ENCODE assay signal across 17 cellular contexts in the genomic region with DNA sequence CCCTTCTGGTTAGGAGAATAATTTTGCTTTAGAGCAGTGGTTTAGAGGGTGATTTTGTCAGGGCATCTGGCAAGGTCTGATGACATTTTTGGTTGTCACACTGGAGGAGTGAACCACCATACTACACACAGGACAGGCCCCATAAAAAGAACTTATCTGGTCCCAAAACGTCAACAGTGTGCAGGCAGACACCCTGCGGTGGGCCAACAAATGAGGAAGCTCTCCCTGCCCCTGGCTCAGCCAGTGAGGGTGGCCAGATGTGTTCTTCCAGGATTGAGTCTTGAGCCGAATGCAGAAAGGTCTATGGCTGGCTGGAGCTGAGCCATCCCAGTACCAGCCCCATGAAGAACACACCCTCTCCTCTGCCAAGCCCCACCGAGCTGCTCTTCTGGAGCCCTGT.
DNase-seq lines count a peak whose midpoint lies in the region; ATAC-seq and TF ChIP-seq lines count a peak whose summit lies in the region.
"Had no signal": no experiment of that assay in that cellular context is flagged by ENCODE, and none has a peak within 500 bp of the region (broad histone marks: within the 10 kb centered on the region; RNA-seq: fewer than 3 reads in every experiment).

No MANE protein-coding gene starts in this region.

- H3K4me1 ChIP-seq in IMR-90 (ENCODE audit: control insufficient read depth, insufficient read depth, low read length) (no peaks in the 10 kb centered on the region), esophagus squamous epithelium (peaks cover 4 to 98% (median 25%) of the 10 kb centered on the region in 3 donors), prostate gland (replicated peaks) (peaks cover 6% of the 10 kb centered on the region), psoas muscle (no peaks in the 10 kb centered on the region)
- H3K4me1 ChIP-seq: SJSA1 had no signal

- POLR2A ChIA-PET in IMR-90 (lab: Charles Lee; ENCODE audit: unreplicated experiment): no interaction called here

- CTCF ChIA-PET in IMR-90 (lab: Yijun Ruan, JAX): no interaction called here

- no peak overlapping the region for H2AK5ac ChIP-seq in IMR-90 (ENCODE audit: low read depth, low read length)

- H3K36me3 ChIP-seq in IMR-90 (ENCODE audit: control insufficient read depth, insufficient read depth, low read length) (0 out of 2 replicates have a peak, but pooled peaks cover 6% of the 10 kb centered on the region), esophagus squamous epithelium (no peaks in the 10 kb centered on the region), prostate gland (no peaks in the 10 kb centered on the region), psoas muscle (ENCODE audit: insufficient read depth in 1 of 2, low read depth in 1 of 2) (no peaks in the 10 kb centered on the region), MG63 (no peaks in the 10 kb centered on the region)
- H3K36me3 ChIP-seq: SJSA1 had no signal

- H3K14ac ChIP-seq in IMR-90 (replicated peaks; ENCODE audit: low read depth, low read length): no peak overlapping the region

- no TSS peak for BruUV-seq in IMR-90 (replicated peaks; lab: Mats Ljungman, UMichigan)

- in situ Hi-C loops in IMR-90 (cut with MboI; ENCODE audit: low sequenced_read_pairs): no loop called here

- no peak overlapping the region; the same call in 1 of the 2 replicates for H3K23ac ChIP-seq in IMR-90 (ENCODE audit: low read depth, low read length)

- no peak overlapping the region for H3K56ac ChIP-seq in IMR-90 (ENCODE audit: extremely low read depth, insufficient read depth, low read length)

- peaks cover 8% of the 10 kb centered on the region for H3K9me1 ChIP-seq in IMR-90 (ENCODE audit: insufficient read depth, low read length)

- H2BK15ac ChIP-seq in IMR-90 (ENCODE audit: low read depth, low read length): no peak overlapping the region

- intact Hi-C loops in IMR-90 (cut with micrococcal nuclease): no loop called here
- intact Hi-C loops in esophagus squamous epithelium (cut with DNase I): no loop called here
- intact Hi-C loops in prostate gland (cut with DNase I): no loop called here
- intact Hi-C loops in psoas muscle (cut with DNase I): loop anchor here in 1 of 2 donors (5.0 kb wide), 1 partner anchor 72 kb away; no protein-coding TSS in a partner anchor

- H2BK5ac ChIP-seq in IMR-90 (ENCODE audit: low read depth, low read length, poor library complexity, severe bottlenecking): no peak overlapping the region

- peak overlapping the region; percentile 63 for H2BK120ac ChIP-seq in IMR-90 (ENCODE audit: low read depth, low read length)

- 80% methylated on average over 2 of the region's 4 CpGs; no CpG with 5 or more reads in 1 of the 2 experiments for WGBS in IMR-90 (ENCODE audit: extremely low coverage in 2 of 2, insufficient read length in 1 of 2), 2 experiments
- 18 to 46% methylated on average over 2 to 4 of the region's 4 CpGs for WGBS in esophagus squamous epithelium, 2 donors
- WGBS in prostate gland: 71% methylated on average over 4 of the region's 4 CpGs
- 75 to 91% (median 82%) methylated on average over 4 of the region's 4 CpGs for WGBS in psoas muscle, 3 donors

- no peak overlapping the region for H3K27ac ChIP-seq in IMR-90 (ENCODE audit: insufficient read depth, low read length)
- peak overlapping the region; percentile 47 to 92 (median 74) for H3K27ac ChIP-seq in esophagus squamous epithelium
- H3K27ac ChIP-seq in prostate gland: peak overlapping the region; percentile 21 to 55
- H3K27ac ChIP-seq in psoas muscle: no peak overlapping the region
- H3K27ac ChIP-seq: SJSA1 had no signal

- no peak overlapping the region for H3K9ac ChIP-seq in IMR-90 (ENCODE audit: low read depth, low read length)

- TF ChIP-seq POLR2A in IMR-90 (IDR thresholded peaks at IDR 0.05; ENCODE audit: low read depth, low read length) (no peak), esophagus squamous epithelium (IDR thresholded peaks at IDR 0.05) (no peak), prostate gland (IDR thresholded peaks at IDR 0.05) (no peak)

- no peak overlapping the region for H3K4ac ChIP-seq in IMR-90 (ENCODE audit: low read depth, low read length)

- H3K9me3 ChIP-seq in IMR-90 (ENCODE audit: control insufficient read depth, insufficient read depth, low read length): no peaks in the 10 kb centered on the region
- no peaks in the 10 kb centered on the region for H3K9me3 ChIP-seq in esophagus squamous epithelium
- H3K9me3 ChIP-seq in prostate gland: no peaks in the 10 kb centered on the region
- no peaks in the 10 kb centered on the region for H3K9me3 ChIP-seq in psoas muscle
- no peaks in the 10 kb centered on the region for H3K9me3 ChIP-seq in MG63
- H3K9me3 ChIP-seq: SJSA1 had no signal

- no peak for TF ChIP-seq RAD21 in IMR-90 (IDR thresholded peaks at IDR 0.05; ENCODE audit: low read length)

- ATAC-seq in IMR-90 (ENCODE audit: low read depth): no peak
- ATAC-seq in psoas muscle: no peak
- ATAC-seq: PC-3 had no signal

- peak overlapping the region; percentile 29 for H2AFZ ChIP-seq in IMR-90 (replicated peaks; ENCODE audit: low read length, poor library complexity)

- peak overlapping the region; percentile 33; the same call in 1 of the 2 replicates for H3K18ac ChIP-seq in IMR-90 (ENCODE audit: low read depth, low read length)

- H2AK9ac ChIP-seq in IMR-90 (replicated peaks; ENCODE audit: low read depth, low read length, poor library complexity): no peak overlapping the region

- H3K4me3 ChIP-seq in IMR-90 (ENCODE audit: insufficient read depth, low read depth, low read length): no peak overlapping the region
- no peak overlapping the region for H3K4me3 ChIP-seq in esophagus squamous epithelium
- H3K4me3 ChIP-seq in prostate gland: no peak overlapping the region
- no peak overlapping the region for H3K4me3 ChIP-seq in psoas muscle
- no peak overlapping the region for H3K4me3 ChIP-seq in MG63
- H3K4me3 ChIP-seq: SJSA1 had no signal

- no peak for TF ChIP-seq CTCF in IMR-90 (conservative IDR thresholded peaks at IDR 0.05; ENCODE audit: low read depth, low read length)
- TF ChIP-seq CTCF in esophagus squamous epithelium (IDR thresholded peaks at IDR 0.05): no peak
- TF ChIP-seq CTCF in prostate gland (IDR thresholded peaks at IDR 0.05): no peak
- TF ChIP-seq CTCF in psoas muscle (IDR thresholded peaks at IDR 0.05): no peak

- peak; percentile 45 for DNase-seq in NCI-H1092 treated with DMSO at 0.1 percent for 48 hours (lab: John Stamatoyannopoulos, UW)
- DNase-seq in NCI-H1092 (lab: John Stamatoyannopoulos, UW): no peak
- no peak for DNase-seq in IMR-90
- DNase-seq in esophagus squamous epithelium (lab: John Stamatoyannopoulos, UW): no peak
- no peak for DNase-seq in prostate gland (ENCODE audit: low spot score)
- DNase-seq in islet precursor cell: no peak
- DNase-seq in psoas muscle: no peak
- DNase-seq in MG63: no peak
- DNase-seq: 8988T, GDM1, H7, HFFc6, KBM-7, NCI-H1930, PC-3, RPMI8226 had no signal

- H3K4me2 ChIP-seq in IMR-90 (ENCODE audit: low read depth, low read length): no peak overlapping the region

- H4K20me1 ChIP-seq in IMR-90 (ENCODE audit: insufficient read depth, low read length): no peaks in the 10 kb centered on the region

- H4K91ac ChIP-seq in IMR-90 (ENCODE audit: insufficient read depth, low read depth, low read length): no peak overlapping the region

- dilution Hi-C loops in IMR-90 (cut with HindIII; ENCODE audit: low sequenced_read_pairs, unreplicated experiment): no loop called here

- H4K5ac ChIP-seq in IMR-90 (ENCODE audit: low read depth, low read length): peak overlapping the region; percentile 49; the same call in 1 of the 2 replicates

- no peaks in the 10 kb centered on the region for H3K27me3 ChIP-seq in IMR-90 (ENCODE audit: control insufficient read depth, insufficient read depth, low read length)
- H3K27me3 ChIP-seq in esophagus squamous epithelium: no peaks in the 10 kb centered on the region
- no peaks in the 10 kb centered on the region for H3K27me3 ChIP-seq in prostate gland (replicated peaks; ENCODE audit: insufficient read depth)
- no peaks in the 10 kb centered on the region for H3K27me3 ChIP-seq in psoas muscle (ENCODE audit: insufficient read depth in 3 of 3, low read length in 2 of 3)
- H3K27me3 ChIP-seq in MG63: no peaks in the 10 kb centered on the region
- H3K27me3 ChIP-seq: SJSA1 had no signal

- no peaks in the 10 kb centered on the region for H3K79me1 ChIP-seq in IMR-90 (ENCODE audit: low read depth in 1 of 2, low read length in 2 of 2)

- H4K8ac ChIP-seq in IMR-90 (ENCODE audit: low read depth in 2 of 2, low read length in 2 of 2): no peak overlapping the region; a peak in 1 of 4 replicates

- H2BK20ac ChIP-seq in IMR-90 (ENCODE audit: low read depth, low read length): peak overlapping the region; percentile 86; the same call in 1 of the 2 replicates

TF ChIP-seq in IMR-90, 13 proteins besides CTCF, POLR2A, EP300 and RAD21 (continues in another document):
- TF ChIP-seq RFX5 (IDR thresholded peaks at IDR 0.05; ENCODE audit: low read depth, low read length): no peak
- TF ChIP-seq, protein P1, sequence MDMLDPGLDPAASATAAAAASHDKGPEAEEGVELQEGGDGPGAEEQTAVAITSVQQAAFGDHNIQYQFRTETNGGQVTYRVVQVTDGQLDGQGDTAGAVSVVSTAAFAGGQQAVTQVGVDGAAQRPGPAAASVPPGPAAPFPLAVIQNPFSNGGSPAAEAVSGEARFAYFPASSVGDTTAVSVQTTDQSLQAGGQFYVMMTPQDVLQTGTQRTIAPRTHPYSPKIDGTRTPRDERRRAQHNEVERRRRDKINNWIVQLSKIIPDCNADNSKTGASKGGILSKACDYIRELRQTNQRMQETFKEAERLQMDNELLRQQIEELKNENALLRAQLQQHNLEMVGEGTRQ (IDR thresholded peaks at IDR 0.05; ENCODE audit: low read depth, low read length): no peak
- TF ChIP-seq MXI1 (IDR thresholded peaks at IDR 0.05; ENCODE audit: borderline replicate concordance, low read depth, low read length): no peak
- TF ChIP-seq MAFK (IDR thresholded peaks at IDR 0.05; ENCODE audit: low read depth, low read length): no peak
- TF ChIP-seq CEBPB (IDR thresholded peaks at IDR 0.05; ENCODE audit: low read depth, low read length): no peak
- no peak for TF ChIP-seq NFE2L2 (IDR thresholded peaks at IDR 0.05; ENCODE audit: low read depth, low read length)
- TF ChIP-seq MAZ (IDR thresholded peaks at IDR 0.05; ENCODE audit: borderline replicate concordance, low read depth, low read length): no peak
- TF ChIP-seq, protein P2, sequence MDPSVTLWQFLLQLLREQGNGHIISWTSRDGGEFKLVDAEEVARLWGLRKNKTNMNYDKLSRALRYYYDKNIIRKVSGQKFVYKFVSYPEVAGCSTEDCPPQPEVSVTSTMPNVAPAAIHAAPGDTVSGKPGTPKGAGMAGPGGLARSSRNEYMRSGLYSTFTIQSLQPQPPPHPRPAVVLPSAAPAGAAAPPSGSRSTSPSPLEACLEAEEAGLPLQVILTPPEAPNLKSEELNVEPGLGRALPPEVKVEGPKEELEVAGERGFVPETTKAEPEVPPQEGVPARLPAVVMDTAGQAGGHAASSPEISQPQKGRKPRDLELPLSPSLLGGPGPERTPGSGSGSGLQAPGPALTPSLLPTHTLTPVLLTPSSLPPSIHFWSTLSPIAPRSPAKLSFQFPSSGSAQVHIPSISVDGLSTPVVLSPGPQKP (IDR thresholded peaks at IDR 0.05; ENCODE audit: borderline replicate concordance, low read depth, low read length): no peak
- no peak for TF ChIP-seq RCOR1 (IDR thresholded peaks at IDR 0.05; ENCODE audit: insufficient replicate concordance, low read length)
- TF ChIP-seq BHLHE40 (IDR thresholded peaks at IDR 0.05; ENCODE audit: low read depth, low read length): no peak

Comparison
In these comparisons a context has a peak if more than half of its experiments do, and no peak if none do; other contexts are left out.
1. H3K27ac ChIP-seq: peak in esophagus squamous epithelium (4 of 4) and prostate gland (2 of 2); none in IMR-90 (single experiment) and psoas muscle (single experiment).